In the genomic region with DNA sequence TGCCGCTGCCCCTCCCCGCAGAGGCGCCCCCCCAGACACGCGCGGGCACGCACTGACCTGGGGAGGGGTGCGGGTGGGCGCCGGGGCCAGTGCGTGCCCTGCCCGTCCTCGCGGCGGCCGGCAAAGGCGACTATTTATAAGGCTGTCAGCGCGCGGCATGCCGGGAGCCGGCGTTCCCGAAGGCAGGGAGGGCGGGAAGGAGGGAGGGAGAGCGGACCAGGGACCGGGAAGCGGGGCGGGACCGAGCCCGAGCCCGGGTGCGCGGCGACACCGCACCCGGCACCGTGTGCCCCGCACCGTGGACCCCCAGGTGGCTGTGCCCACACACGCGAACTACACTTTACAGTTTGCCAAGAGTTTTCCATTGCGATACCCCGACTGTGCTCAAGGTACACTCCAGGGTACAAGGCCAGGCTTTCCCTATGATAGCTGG, we compare ENCODE assay signal across 8 cellular contexts. TPM values are rescaled to one million over a fixed set of nuclear protein-coding genes. Genes with fewer than 3 reads are reported as not detected.
DNase-seq lines count a peak whose midpoint lies in the region; ATAC-seq and TF ChIP-seq lines count a peak whose summit lies in the region.

A gene with protein sequence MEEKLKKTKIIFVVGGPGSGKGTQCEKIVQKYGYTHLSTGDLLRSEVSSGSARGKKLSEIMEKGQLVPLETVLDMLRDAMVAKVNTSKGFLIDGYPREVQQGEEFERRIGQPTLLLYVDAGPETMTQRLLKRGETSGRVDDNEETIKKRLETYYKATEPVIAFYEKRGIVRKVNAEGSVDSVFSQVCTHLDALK (minus strand): TSS at position 110 of the 433 bp plus-strand sequence. CDS start 3,058 bp downstream, outside the sequence.

- H3K36me3 Mint-ChIP-seq in activated naive CD4-positive, alpha-beta T cell treated with anti-CD3 and anti-CD28 coated beads for 36 hours (ENCODE audit: low read depth): no peaks in the 10 kb centered on the region

- H3K9me3 Mint-ChIP-seq in activated naive CD4-positive, alpha-beta T cell treated with anti-CD3 and anti-CD28 coated beads for 36 hours: no peaks in the 10 kb centered on the region

- POLR2A ChIA-PET in PC-3 (lab: Charles Lee; ENCODE audit: unreplicated experiment): no interaction called here

- peak within 1 kb of the TSS; percentile 77 for H3K4me3 ChIP-seq in PC-3 (ENCODE audit: low read length)
- H3K4me3 ChIP-seq in coronary artery: peak within 1 kb of the TSS; percentile 79
- peak within 1 kb of the TSS; percentile 34 to 60 (median 42) for H3K4me3 ChIP-seq in skin epidermis

- no peaks in the 10 kb centered on the region for H3K27me3 ChIP-seq in PC-3 (ENCODE audit: low read length)

- TF ChIP-seq CTCF in PC-3 (conservative IDR thresholded peaks at IDR 0.05; ENCODE audit: low read depth, low read length) (no peak), coronary artery (IDR thresholded peaks at IDR 0.05) (no peak)

- H3K9ac ChIP-seq in PC-3 (ENCODE audit: low read length): peak within 1 kb of the TSS; percentile 71

- no peaks in the 10 kb centered on the region for H3K9me3 ChIP-seq in PC-3 (ENCODE audit: low read length)

- peak within 1 kb of the TSS; percentile 94 for H3K4me2 ChIP-seq in PC-3 (ENCODE audit: low read length)

- peaks cover 4% of the 10 kb centered on the region for H3K27me3 Mint-ChIP-seq in activated naive CD4-positive, alpha-beta T cell treated with anti-CD3 and anti-CD28 coated beads for 36 hours (ENCODE audit: low read depth)

- H2AFZ ChIP-seq in PC-3 (ENCODE audit: low read length): peak within 1 kb of the TSS; percentile 90

- BruUV-seq in PC-3 (replicated peaks; lab: Mats Ljungman, UMichigan): no TSS peak

- no peak for DNase-seq in activated naive CD4-positive, alpha-beta T cell treated with anti-CD3 and anti-CD28 coated beads for 36 hours
- no peak for DNase-seq in activated naive CD4-positive, alpha-beta T cell (lab: John Stamatoyannopoulos, UW)
- DNase-seq in PC-3 (peak; percentile 62), coronary artery (ENCODE audit: low spot score) (peak; percentile 90), kidney tubule cell (ENCODE audit: low spot score) (peak; percentile 64)

- H3K9me2 ChIP-seq in PC-3 (replicated peaks; ENCODE audit: low read length): no peaks in the 10 kb centered on the region

- no peaks in the 10 kb centered on the region for H3K36me3 ChIP-seq in PC-3 (ENCODE audit: low read depth, low read length)

- ATAC-seq in PC-3 (peak; percentile 71), HG02642 (IDR thresholded peaks at IDR 0.05; ENCODE audit: poor library complexity, unreplicated experiment) (no peak), HG02763 (IDR thresholded peaks at IDR 0.05; ENCODE audit: unreplicated experiment) (no peak)

- H3K27ac Mint-ChIP-seq in activated naive CD4-positive, alpha-beta T cell treated with anti-CD3 and anti-CD28 coated beads for 36 hours: no peak within 1 kb of the TSS

- no peaks in the 10 kb centered on the region for H4K20me1 ChIP-seq in PC-3 (ENCODE audit: low read length)

- peaks cover 6% of the 10 kb centered on the region for H3K4me1 Mint-ChIP-seq in activated naive CD4-positive, alpha-beta T cell treated with anti-CD3 and anti-CD28 coated beads for 36 hours (ENCODE audit: low read depth)

- H3F3A ChIP-seq in PC-3 (ENCODE audit: low read length, unreplicated experiment): no peaks in the 10 kb centered on the region

- intact Hi-C loops in activated naive CD4-positive, alpha-beta T cell treated with anti-CD3 and anti-CD28 coated beads for 36 hours (cut with micrococcal nuclease): no loop called here
- intact Hi-C loops in PC-3 (cut with micrococcal nuclease): loop anchor here (5.0 kb wide), 1 partner anchor 40 kb away; the partner anchor contains the start of gene ST6GALNAC4

- H3K79me2 ChIP-seq in PC-3 (ENCODE audit: low read length): peaks cover 16% of the 10 kb centered on the region

- H3K27ac ChIP-seq in PC-3 (ENCODE audit: low read length) (no peak within 1 kb of the TSS), coronary artery (peak within 1 kb of the TSS; percentile 73 to 93), skin epidermis (peak within 1 kb of the TSS in 20 of 21 experiments; percentile 41 to 90 (median 81))

- CTCF ChIA-PET in activated naive CD4-positive, alpha-beta T cell treated with anti-CD3 and anti-CD28 coated beads for 36 hours (lab: Charles Lee): interaction anchor here (0.5 to 1.6 kb wide), 2 partner anchors 143 to 293 kb away, joined by 3 to 4 read pairs; partner anchors contain the start of gene TOR2A
- CTCF ChIA-PET in PC-3 (lab: Charles Lee): interaction anchor here (0.5 kb wide), 1 partner anchor 76 kb away, joined by 5 read pairs; no protein-coding TSS in a partner anchor

- peaks cover 17% of the 10 kb centered on the region for H3K4me1 ChIP-seq in PC-3 (ENCODE audit: insufficient read depth, low read length)

- no peak within 1 kb of the TSS for H3K4me3 Mint-ChIP-seq in activated naive CD4-positive, alpha-beta T cell treated with anti-CD3 and anti-CD28 coated beads for 36 hours

RNA-seq across cellular contexts. Expression of the gene that starts here (rescaled TPM):
- 10 to 100 TPM; 11.8 to 11.9 TPM for total RNA-seq in activated naive CD4-positive, alpha-beta T cell treated with anti-CD3 and anti-CD28 coated beads for 36 hours
- 79.1 and 105 TPM in 2 replicates for total RNA-seq in PC-3 (2014; rRNA removed)

Comparison
In these comparisons a context has a peak if more than half of its experiments do, and no peak if none do; other contexts are left out.
1. DNase-seq: peak in PC-3 (single experiment), coronary artery (single experiment) and kidney tubule cell (single experiment); none in activated naive CD4-positive, alpha-beta T cell treated with anti-CD3 and anti-CD28 coated beads for 36 hours (single experiment) and activated naive CD4-positive, alpha-beta T cell (0 of 4).
2. Peak in every context shown above with its lines, with median percentiles within 50 percentile points of each other: H3K4me3 ChIP-seq.